Comparison of ENCODE assay signal across 25 cellular contexts in the genomic region with DNA sequence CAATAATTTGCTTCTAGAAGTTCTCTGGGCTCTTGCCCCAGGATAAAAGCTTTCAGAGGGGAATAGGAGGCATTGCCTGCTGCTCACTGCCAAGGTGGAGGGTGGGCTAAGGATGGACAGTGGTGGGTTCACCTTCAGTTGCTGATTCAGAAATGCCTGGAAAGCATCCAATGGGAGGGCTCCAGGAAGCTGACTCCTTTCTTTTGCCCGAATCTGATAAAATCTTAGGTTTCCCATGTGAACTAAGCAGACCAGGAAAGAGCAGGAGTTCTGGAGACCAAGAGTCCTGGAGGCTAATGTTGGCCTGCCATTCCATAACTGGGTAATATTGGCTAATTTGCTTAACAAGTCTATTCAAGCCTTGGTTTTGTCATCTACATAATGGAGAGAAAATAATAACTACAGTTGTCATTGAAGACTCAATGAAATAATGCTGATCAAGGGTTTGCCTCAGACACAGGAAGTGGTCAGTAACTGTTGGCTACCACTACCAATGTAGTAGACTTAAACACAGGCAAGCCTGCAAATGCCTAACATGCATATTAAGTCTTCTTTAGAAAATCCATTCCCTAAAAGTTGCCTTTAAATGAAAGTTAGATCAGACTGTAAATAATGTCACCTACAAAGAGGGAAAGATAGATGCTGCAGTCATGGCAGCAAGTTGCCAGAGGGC.
DNase-seq lines count a peak whose midpoint lies in the region; ATAC-seq, FAIRE-seq and TF ChIP-seq lines count a peak whose summit lies in the region.
"Had no signal": no experiment of that assay in that cellular context is flagged by ENCODE, and none has a peak within 500 bp of the region (broad histone marks: within the 10 kb centered on the region; RNA-seq: fewer than 3 reads in every experiment).

No MANE protein-coding gene starts in this region.

- BruUV-seq in MCF 10A (replicated peaks; lab: Mats Ljungman, UMichigan) (no TSS peak), PC-3 (replicated peaks; lab: Mats Ljungman, UMichigan) (no TSS peak), endothelial cell of umbilical vein (replicated peaks; lab: Mats Ljungman, UMichigan) (no TSS peak)

- H3K36me3 Mint-ChIP-seq in MCF 10A (ENCODE audit: insufficient read depth, unreplicated experiment), result no peaks in the 10 kb centered on the region
- no peaks in the 10 kb centered on the region for H3K36me3 Mint-ChIP-seq in chondrocyte (ENCODE audit: low read depth)
- H3K36me3 Mint-ChIP-seq: CD4-positive, CD25-positive, alpha-beta regulatory T cell; T-cell had no signal

- intact Hi-C loops in MCF 10A (cut with micrococcal nuclease) (no loop called here), breast epithelium (cut with DNase I; ENCODE audit: low total_unique reads) (no loop called here), PC-3 (cut with micrococcal nuclease) (loop anchor here (2.0 to 10.0 kb wide), 5 partner anchors 55 to 309 kb away; no protein-coding TSS in a partner anchor), endothelial cell of umbilical vein (cut with micrococcal nuclease) (no loop called here)

- no peaks in the 10 kb centered on the region for H3K9me1 ChIP-seq in endothelial cell of umbilical vein (replicated peaks; ENCODE audit: control insufficient read depth, extremely low read depth, insufficient read depth, low read length)

- CTCF ChIA-PET in MCF 10A (lab: Yijun Ruan, JAX), result no interaction called here
- CTCF ChIA-PET in PC-3 (lab: Charles Lee), result interaction anchor here (1.0 kb wide), 1 partner anchor 352 kb away, joined by 3 read pairs; no protein-coding TSS in a partner anchor
- CTCF ChIA-PET in endothelial cell of umbilical vein (lab: Charles Lee), result no interaction called here

- dilution Hi-C loops in endothelial cell of umbilical vein (cut with MboI; ENCODE audit: extremely low pct_ligation_motif_present, low sequenced_read_pairs), result no loop called here

- H3K36me3 ChIP-seq in breast epithelium (no peaks in the 10 kb centered on the region), PC-3 (ENCODE audit: low read depth, low read length) (no peaks in the 10 kb centered on the region), endothelial cell of umbilical vein (ENCODE audit: control insufficient read depth in 2 of 2, extremely low read depth in 1 of 2, insufficient read depth in 2 of 2, low read length in 2 of 2) (no peaks in the 10 kb centered on the region), smooth muscle cell (ENCODE audit: low read depth) (no peaks in the 10 kb centered on the region)
- H3K36me3 ChIP-seq: BLaER1, Peyer's patch, SJCRH30 had no signal

- peak overlapping the region; percentile 80 for H3K9ac ChIP-seq in PC-3 (ENCODE audit: low read length)
- H3K9ac ChIP-seq in endothelial cell of umbilical vein (replicated peaks; ENCODE audit: extremely low read depth, insufficient read depth, low read length), result no peak overlapping the region
- H3K9ac ChIP-seq in smooth muscle cell (ENCODE audit: low read depth), result no peak overlapping the region
- H3K9ac ChIP-seq: BLaER1, GM23248 had no signal

- ATAC-seq in PC-3, result no peak
- ATAC-seq: T-cell had no signal

- H3K27ac Mint-ChIP-seq in MCF 10A (ENCODE audit: low read depth, unreplicated experiment), result peak overlapping the region; percentile 52
- no peak overlapping the region for H3K27ac Mint-ChIP-seq in chondrocyte (ENCODE audit: unreplicated experiment)
- H3K27ac Mint-ChIP-seq: CD4-positive, CD25-positive, alpha-beta regulatory T cell; T-cell had no signal

- no peak overlapping the region for H3K4me3 ChIP-seq in breast epithelium
- H3K4me3 ChIP-seq in PC-3 (ENCODE audit: low read length), result no peak overlapping the region
- no peak overlapping the region for H3K4me3 ChIP-seq in endothelial cell of umbilical vein (replicated peaks in 1 of 3; ENCODE audit: insufficient read depth in 1 of 3, low read depth in 1 of 3, low read length in 3 of 3)
- no peak overlapping the region for H3K4me3 ChIP-seq in smooth muscle cell
- H3K4me3 ChIP-seq: BLaER1, GM23248, Peyer's patch, SJCRH30 had no signal

- H3F3A ChIP-seq in PC-3 (ENCODE audit: low read length, unreplicated experiment) (peaks cover 12% of the 10 kb centered on the region), smooth muscle cell (ENCODE audit: low read depth) (no peaks in the 10 kb centered on the region)

- H3K27me3 ChIP-seq in breast epithelium (no peaks in the 10 kb centered on the region), PC-3 (ENCODE audit: low read length) (no peaks in the 10 kb centered on the region), endothelial cell of umbilical vein (ENCODE audit: control insufficient read depth in 2 of 2, insufficient read depth in 2 of 2, low read length in 2 of 2) (no peaks in the 10 kb centered on the region), smooth muscle cell (ENCODE audit: low read depth) (no peaks in the 10 kb centered on the region)
- H3K27me3 ChIP-seq: BLaER1, Peyer's patch, SJCRH30 had no signal

- H3K27ac ChIP-seq in breast epithelium, result no peak overlapping the region
- peak overlapping the region; percentile 98 for H3K27ac ChIP-seq in PC-3 (ENCODE audit: low read length)
- no peak overlapping the region for H3K27ac ChIP-seq in endothelial cell of umbilical vein (ENCODE audit: insufficient read depth, low read depth, low read length)
- H3K27ac ChIP-seq in smooth muscle cell (ENCODE audit: low read depth), result peak overlapping the region; percentile 35
- H3K27ac ChIP-seq: BLaER1, GM23248, Peyer's patch, SJCRH30 had no signal

- H3K4me1 ChIP-seq in breast epithelium (no peaks in the 10 kb centered on the region), PC-3 (ENCODE audit: insufficient read depth, low read length) (peaks cover 46% of the 10 kb centered on the region), endothelial cell of umbilical vein (ENCODE audit: control insufficient read depth, extremely low read depth, insufficient read depth, low read length) (peaks cover 10% of the 10 kb centered on the region), smooth muscle cell (ENCODE audit: low read depth) (no peaks in the 10 kb centered on the region)
- H3K4me1 ChIP-seq: BLaER1, Peyer's patch, SJCRH30 had no signal

- H3K9me2 ChIP-seq in PC-3 (replicated peaks; ENCODE audit: low read length), result no peaks in the 10 kb centered on the region

- H3K27me3 Mint-ChIP-seq in MCF 10A (ENCODE audit: insufficient read depth, unreplicated experiment) (no peaks in the 10 kb centered on the region), chondrocyte (ENCODE audit: low read depth) (no peaks in the 10 kb centered on the region)
- H3K27me3 Mint-ChIP-seq: CD4-positive, CD25-positive, alpha-beta regulatory T cell; T-cell had no signal

- WGBS in smooth muscle cell (ENCODE audit: low lambda C conversion rate), result 83% methylated on average over 1 of the region's 1 CpG

- H3K4me1 Mint-ChIP-seq in MCF 10A (ENCODE audit: insufficient read depth, unreplicated experiment), result peaks cover 8% of the 10 kb centered on the region
- H3K4me1 Mint-ChIP-seq in chondrocyte (ENCODE audit: low read depth), result peaks cover 4% of the 10 kb centered on the region
- H3K4me1 Mint-ChIP-seq: CD4-positive, CD25-positive, alpha-beta regulatory T cell; T-cell had no signal

- no peak for TF ChIP-seq POLR2A in breast epithelium (IDR thresholded peaks at IDR 0.05)
- no peak for TF ChIP-seq POLR2A in endothelial cell of umbilical vein (IDR thresholded peaks at IDR 0.05; ENCODE audit: low read depth, low read length)

- DNase-seq in MCF 10A (ENCODE audit: unreplicated experiment), result no peak
- DNase-seq in breast epithelium (ENCODE audit: low spot score in 2 of 2), result no peak
- peak; percentile 16 for DNase-seq in PC-3
- no peak for DNase-seq in endothelial cell of umbilical vein (ENCODE audit: low read depth, low spot score)
- no peak for DNase-seq in smooth muscle cell (lab: John Stamatoyannopoulos, UW; ENCODE audit: unreplicated experiment)
- DNase-seq in chondrocyte (ENCODE audit: low spot score), result no peak
- no peak for DNase-seq in NCI-H187 treated with DMSO at 0.1 percent for 48 hours (lab: John Stamatoyannopoulos, UW)
- DNase-seq in NCI-H69 (lab: John Stamatoyannopoulos, UW), result no peak
- DNase-seq: 8988T; CD4-positive, CD25-positive, alpha-beta regulatory T cell; DMS153; DND-41; H7; IMR-90; NCI-H1092 treated with DMSO at 0.1 percent for 48 hours; NCI-H1436; NCI-H1930; NCI-H2107; NCI-H446; NCI-H526; Peyer's patch; SJCRH30; T-cell had no signal

- H3K9me3 Mint-ChIP-seq in MCF 10A (ENCODE audit: unreplicated experiment), result no peaks in the 10 kb centered on the region
- no peaks in the 10 kb centered on the region for H3K9me3 Mint-ChIP-seq in chondrocyte (ENCODE audit: low read depth)

- H2AFZ ChIP-seq in PC-3 (ENCODE audit: low read length), result peak overlapping the region; percentile 20; the same call in 1 of the 2 replicates
- H2AFZ ChIP-seq in endothelial cell of umbilical vein (ENCODE audit: low read depth, low read length), result no peak overlapping the region
- H2AFZ ChIP-seq in smooth muscle cell (ENCODE audit: low read depth), result no peak overlapping the region
- H2AFZ ChIP-seq: GM23248 had no signal

- H3K4me2 ChIP-seq in PC-3 (ENCODE audit: low read length) (peak overlapping the region; percentile 59), endothelial cell of umbilical vein (ENCODE audit: insufficient read depth, low read length) (no peak overlapping the region), smooth muscle cell (peak overlapping the region; percentile 31)
- H3K4me2 ChIP-seq: BLaER1 had no signal

- no peak for TF ChIP-seq CTCF in MCF 10A (IDR thresholded peaks at IDR 0.05; ENCODE audit: unreplicated experiment)
- no peak for TF ChIP-seq CTCF in breast epithelium (IDR thresholded peaks at IDR 0.05)
- TF ChIP-seq CTCF in PC-3 (conservative IDR thresholded peaks at IDR 0.05; ENCODE audit: low read depth, low read length), result no peak
- no peak for TF ChIP-seq CTCF in endothelial cell of umbilical vein (IDR thresholded peaks at IDR 0.05; ENCODE audit: extremely low read depth in 1 of 2, insufficient read depth in 1 of 2, low read depth in 1 of 2, low read length in 2 of 2)
- no peak for TF ChIP-seq CTCF in smooth muscle cell (IDR thresholded peaks at IDR 0.05; ENCODE audit: borderline replicate concordance, insufficient read depth, poor library complexity, severe bottlenecking)
- no peak for TF ChIP-seq CTCF in chondrocyte (IDR thresholded peaks at IDR 0.05)

- no peak for FAIRE-seq in endothelial cell of umbilical vein (lab: Jason Lieb, UNC)

- POLR2A ChIA-PET in MCF 10A (lab: Yijun Ruan, JAX), result no interaction called here
- POLR2A ChIA-PET in PC-3 (lab: Charles Lee; ENCODE audit: unreplicated experiment), result no interaction called here
- POLR2A ChIA-PET in endothelial cell of umbilical vein (lab: Charles Lee), result no interaction called here

- H3K4me3 Mint-ChIP-seq in MCF 10A (ENCODE audit: unreplicated experiment) (no peak overlapping the region), chondrocyte (ENCODE audit: unreplicated experiment) (no peak overlapping the region)
- H3K4me3 Mint-ChIP-seq: CD4-positive, CD25-positive, alpha-beta regulatory T cell; T-cell had no signal

- H3K9me3 ChIP-seq in breast epithelium (no peaks in the 10 kb centered on the region), PC-3 (ENCODE audit: low read length) (no peaks in the 10 kb centered on the region), endothelial cell of umbilical vein (replicated peaks; ENCODE audit: control insufficient read depth, insufficient read depth, low read length) (no peaks in the 10 kb centered on the region), smooth muscle cell (replicated peaks; ENCODE audit: low read depth) (no peaks in the 10 kb centered on the region)
- H3K9me3 ChIP-seq: BLaER1, Peyer's patch, SJCRH30 had no signal

- H4K20me1 ChIP-seq in PC-3 (ENCODE audit: low read length) (no peaks in the 10 kb centered on the region), endothelial cell of umbilical vein (replicated peaks; ENCODE audit: control insufficient read depth, extremely low read depth, insufficient read depth, low read length) (no peaks in the 10 kb centered on the region), smooth muscle cell (ENCODE audit: low read depth) (no peaks in the 10 kb centered on the region)
- H4K20me1 ChIP-seq: BLaER1 had no signal

- no peaks in the 10 kb centered on the region for H3K79me2 ChIP-seq in PC-3 (ENCODE audit: low read length)
- no peaks in the 10 kb centered on the region for H3K79me2 ChIP-seq in endothelial cell of umbilical vein (ENCODE audit: control insufficient read depth, insufficient read depth, low read length)
- no peaks in the 10 kb centered on the region for H3K79me2 ChIP-seq in smooth muscle cell (ENCODE audit: low read depth)

Comparison
In these comparisons a context has a peak if more than half of its experiments do, and no peak if none do; other contexts are left out.
1. H3K27ac ChIP-seq: peak in PC-3 (single experiment) and smooth muscle cell (single experiment); none in breast epithelium (0 of 2) and endothelial cell of umbilical vein (single experiment).